Comparison of ENCODE assay signal across 1 cellular context in the genomic region with DNA sequence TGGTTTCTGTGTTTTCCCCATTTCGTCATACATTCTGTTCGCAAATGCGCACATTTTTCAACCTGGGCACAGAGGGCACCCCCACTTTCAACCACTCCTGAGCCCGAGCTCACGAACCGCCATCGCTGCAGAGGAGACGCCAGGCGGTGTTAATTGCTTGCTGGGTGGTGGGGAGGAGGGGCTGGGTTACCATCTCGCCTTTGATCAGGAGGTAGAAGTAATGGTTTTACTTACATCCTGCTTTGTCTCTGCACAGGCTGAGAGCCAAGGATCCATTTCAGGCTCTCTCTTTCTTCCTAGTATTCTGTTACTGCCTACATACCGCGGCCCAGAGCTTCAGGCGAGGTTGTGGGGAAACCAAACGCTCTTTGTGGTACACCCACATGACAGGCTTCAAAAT.
TF ChIP-seq lines count a peak whose summit lies in the region.

No MANE protein-coding gene starts in this region.

TF ChIP-seq in H1, 55 proteins besides CTCF, POLR2A, EP300 and RAD21:
- TF ChIP-seq TCF12 (IDR thresholded peaks at IDR 0.05; ENCODE audit: low read depth, low read length) (no peak), FOSL1 (IDR thresholded peaks at IDR 0.05; ENCODE audit: insufficient read depth, low read depth, low read length) (no peak), SAP30 (IDR thresholded peaks at IDR 0.05; ENCODE audit: insufficient read depth, insufficient replicate concordance, low read length) (no peak), NANOG (IDR thresholded peaks at IDR 0.05; ENCODE audit: insufficient read depth, low read depth, low read length, poor library complexity, severe bottlenecking) (no peak), BCL11A (IDR thresholded peaks at IDR 0.05; ENCODE audit: low read depth in 2 of 2, low read length in 2 of 2) (no peak), CEBPB (IDR thresholded peaks at IDR 0.05; ENCODE audit: low read depth, low read length) (no peak), GTF2F1 (IDR thresholded peaks at IDR 0.05; ENCODE audit: borderline replicate concordance, low read depth, low read length) (no peak), SP2 (IDR thresholded peaks at IDR 0.05; ENCODE audit: low read length) (no peak), CHD2 (IDR thresholded peaks at IDR 0.05; ENCODE audit: low read length) (no peak), MAX (IDR thresholded peaks at IDR 0.05) (no peak), ZNF274 (IDR thresholded peaks at IDR 0.05; ENCODE audit: borderline replicate concordance, extremely low read depth, low read length) (no peak), CBX5 (IDR thresholded peaks at IDR 0.05; ENCODE audit: low read depth, low read length) (no peak), TAF1 (IDR thresholded peaks at IDR 0.05; ENCODE audit: low read depth, low read length) (no peak), CHD1 (IDR thresholded peaks at IDR 0.05; ENCODE audit: low read depth, low read length) (no peak), CTBP2 (IDR thresholded peaks at IDR 0.05; ENCODE audit: borderline replicate concordance, insufficient read depth, insufficient read length, low read length) (no peak)
- TF ChIP-seq, protein P1, sequence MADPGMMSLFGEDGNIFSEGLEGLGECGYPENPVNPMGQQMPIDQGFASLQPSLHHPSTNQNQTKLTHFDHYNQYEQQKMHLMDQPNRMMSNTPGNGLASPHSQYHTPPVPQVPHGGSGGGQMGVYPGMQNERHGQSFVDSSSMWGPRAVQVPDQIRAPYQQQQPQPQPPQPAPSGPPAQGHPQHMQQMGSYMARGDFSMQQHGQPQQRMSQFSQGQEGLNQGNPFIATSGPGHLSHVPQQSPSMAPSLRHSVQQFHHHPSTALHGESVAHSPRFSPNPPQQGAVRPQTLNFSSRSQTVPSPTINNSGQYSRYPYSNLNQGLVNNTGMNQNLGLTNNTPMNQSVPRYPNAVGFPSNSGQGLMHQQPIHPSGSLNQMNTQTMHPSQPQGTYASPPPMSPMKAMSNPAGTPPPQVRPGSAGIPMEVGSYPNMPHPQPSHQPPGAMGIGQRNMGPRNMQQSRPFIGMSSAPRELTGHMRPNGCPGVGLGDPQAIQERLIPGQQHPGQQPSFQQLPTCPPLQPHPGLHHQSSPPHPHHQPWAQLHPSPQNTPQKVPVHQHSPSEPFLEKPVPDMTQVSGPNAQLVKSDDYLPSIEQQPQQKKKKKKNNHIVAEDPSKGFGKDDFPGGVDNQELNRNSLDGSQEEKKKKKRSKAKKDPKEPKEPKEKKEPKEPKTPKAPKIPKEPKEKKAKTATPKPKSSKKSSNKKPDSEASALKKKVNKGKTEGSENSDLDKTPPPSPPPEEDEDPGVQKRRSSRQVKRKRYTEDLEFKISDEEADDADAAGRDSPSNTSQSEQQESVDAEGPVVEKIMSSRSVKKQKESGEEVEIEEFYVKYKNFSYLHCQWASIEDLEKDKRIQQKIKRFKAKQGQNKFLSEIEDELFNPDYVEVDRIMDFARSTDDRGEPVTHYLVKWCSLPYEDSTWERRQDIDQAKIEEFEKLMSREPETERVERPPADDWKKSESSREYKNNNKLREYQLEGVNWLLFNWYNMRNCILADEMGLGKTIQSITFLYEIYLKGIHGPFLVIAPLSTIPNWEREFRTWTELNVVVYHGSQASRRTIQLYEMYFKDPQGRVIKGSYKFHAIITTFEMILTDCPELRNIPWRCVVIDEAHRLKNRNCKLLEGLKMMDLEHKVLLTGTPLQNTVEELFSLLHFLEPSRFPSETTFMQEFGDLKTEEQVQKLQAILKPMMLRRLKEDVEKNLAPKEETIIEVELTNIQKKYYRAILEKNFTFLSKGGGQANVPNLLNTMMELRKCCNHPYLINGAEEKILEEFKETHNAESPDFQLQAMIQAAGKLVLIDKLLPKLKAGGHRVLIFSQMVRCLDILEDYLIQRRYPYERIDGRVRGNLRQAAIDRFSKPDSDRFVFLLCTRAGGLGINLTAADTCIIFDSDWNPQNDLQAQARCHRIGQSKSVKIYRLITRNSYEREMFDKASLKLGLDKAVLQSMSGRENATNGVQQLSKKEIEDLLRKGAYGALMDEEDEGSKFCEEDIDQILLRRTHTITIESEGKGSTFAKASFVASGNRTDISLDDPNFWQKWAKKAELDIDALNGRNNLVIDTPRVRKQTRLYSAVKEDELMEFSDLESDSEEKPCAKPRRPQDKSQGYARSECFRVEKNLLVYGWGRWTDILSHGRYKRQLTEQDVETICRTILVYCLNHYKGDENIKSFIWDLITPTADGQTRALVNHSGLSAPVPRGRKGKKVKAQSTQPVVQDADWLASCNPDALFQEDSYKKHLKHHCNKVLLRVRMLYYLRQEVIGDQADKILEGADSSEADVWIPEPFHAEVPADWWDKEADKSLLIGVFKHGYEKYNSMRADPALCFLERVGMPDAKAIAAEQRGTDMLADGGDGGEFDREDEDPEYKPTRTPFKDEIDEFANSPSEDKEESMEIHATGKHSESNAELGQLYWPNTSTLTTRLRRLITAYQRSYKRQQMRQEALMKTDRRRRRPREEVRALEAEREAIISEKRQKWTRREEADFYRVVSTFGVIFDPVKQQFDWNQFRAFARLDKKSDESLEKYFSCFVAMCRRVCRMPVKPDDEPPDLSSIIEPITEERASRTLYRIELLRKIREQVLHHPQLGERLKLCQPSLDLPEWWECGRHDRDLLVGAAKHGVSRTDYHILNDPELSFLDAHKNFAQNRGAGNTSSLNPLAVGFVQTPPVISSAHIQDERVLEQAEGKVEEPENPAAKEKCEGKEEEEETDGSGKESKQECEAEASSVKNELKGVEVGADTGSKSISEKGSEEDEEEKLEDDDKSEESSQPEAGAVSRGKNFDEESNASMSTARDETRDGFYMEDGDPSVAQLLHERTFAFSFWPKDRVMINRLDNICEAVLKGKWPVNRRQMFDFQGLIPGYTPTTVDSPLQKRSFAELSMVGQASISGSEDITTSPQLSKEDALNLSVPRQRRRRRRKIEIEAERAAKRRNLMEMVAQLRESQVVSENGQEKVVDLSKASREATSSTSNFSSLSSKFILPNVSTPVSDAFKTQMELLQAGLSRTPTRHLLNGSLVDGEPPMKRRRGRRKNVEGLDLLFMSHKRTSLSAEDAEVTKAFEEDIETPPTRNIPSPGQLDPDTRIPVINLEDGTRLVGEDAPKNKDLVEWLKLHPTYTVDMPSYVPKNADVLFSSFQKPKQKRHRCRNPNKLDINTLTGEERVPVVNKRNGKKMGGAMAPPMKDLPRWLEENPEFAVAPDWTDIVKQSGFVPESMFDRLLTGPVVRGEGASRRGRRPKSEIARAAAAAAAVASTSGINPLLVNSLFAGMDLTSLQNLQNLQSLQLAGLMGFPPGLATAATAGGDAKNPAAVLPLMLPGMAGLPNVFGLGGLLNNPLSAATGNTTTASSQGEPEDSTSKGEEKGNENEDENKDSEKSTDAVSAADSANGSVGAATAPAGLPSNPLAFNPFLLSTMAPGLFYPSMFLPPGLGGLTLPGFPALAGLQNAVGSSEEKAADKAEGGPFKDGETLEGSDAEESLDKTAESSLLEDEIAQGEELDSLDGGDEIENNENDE (IDR thresholded peaks at IDR 0.05; ENCODE audit: insufficient replicate concordance, low read length): no peak
- TF ChIP-seq, protein P2, sequence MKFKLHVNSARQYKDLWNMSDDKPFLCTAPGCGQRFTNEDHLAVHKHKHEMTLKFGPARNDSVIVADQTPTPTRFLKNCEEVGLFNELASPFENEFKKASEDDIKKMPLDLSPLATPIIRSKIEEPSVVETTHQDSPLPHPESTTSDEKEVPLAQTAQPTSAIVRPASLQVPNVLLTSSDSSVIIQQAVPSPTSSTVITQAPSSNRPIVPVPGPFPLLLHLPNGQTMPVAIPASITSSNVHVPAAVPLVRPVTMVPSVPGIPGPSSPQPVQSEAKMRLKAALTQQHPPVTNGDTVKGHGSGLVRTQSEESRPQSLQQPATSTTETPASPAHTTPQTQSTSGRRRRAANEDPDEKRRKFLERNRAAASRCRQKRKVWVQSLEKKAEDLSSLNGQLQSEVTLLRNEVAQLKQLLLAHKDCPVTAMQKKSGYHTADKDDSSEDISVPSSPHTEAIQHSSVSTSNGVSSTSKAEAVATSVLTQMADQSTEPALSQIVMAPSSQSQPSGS (IDR thresholded peaks at IDR 0.05; ENCODE audit: low read length): no peak
TF ChIP-seq in H1: peak in this region for 0.
